In genomic region chr5:42852826-42853225, GRCh38 we compare ENCODE assay signal across 23 cellular contexts. TPM values are rescaled to one million over a fixed set of nuclear protein-coding genes. Genes with fewer than 3 reads are reported as not detected.
"Had no signal": no experiment of that assay in that cellular context is flagged by ENCODE, and none has a peak within 500 bp of the region (broad histone marks: within the 10 kb centered on the region; RNA-seq: fewer than 3 reads in every experiment).

No MANE protein-coding gene starts in this region.

- H3K27ac Mint-ChIP-seq: IgD-negative memory B cell had no signal

- H3K36me3 ChIP-seq: MG63 had no signal

- H3K9me3 ChIP-seq: MG63 had no signal

- DNase-seq: KBM-7; MG63; NCI-H1092 treated with DMSO at 0.1 percent for 48 hours; NCI-H1436; NCI-H187; NCI-H2029; NCI-H2081 treated with DMSO at 0.1 percent for 48 hours; NCI-H2171; NCI-H226; NCI-H446; NCI-H510A; NCI-H524 treated with DMSO at 0.1 percent for 48 hours; NCI-H69; NCI-H774; NK-92 treated with Interleukin-12 subunit alpha and Interleukin-12 subunit beta, amount 100 ng/mL, for 24 hours; PC-3; SHP77 had no signal

- H3K4me3 Mint-ChIP-seq: IgD-negative memory B cell had no signal

- ATAC-seq: Panc1, PC-3, SK-N-SH treated with all-trans-retinoic acid at 6 μM for 48 hours had no signal

- H3K4me3 ChIP-seq: MG63 had no signal

- H3K4me1 Mint-ChIP-seq: IgD-negative memory B cell had no signal

- H3K9me3 Mint-ChIP-seq: IgD-negative memory B cell had no signal

- H3K27me3 Mint-ChIP-seq: IgD-negative memory B cell had no signal

- H3K27ac ChIP-seq: RWPE1 had no signal

- H3K27me3 ChIP-seq: MG63 had no signal

RNA-seq across cellular contexts. Expression of gene SELENOP, which starts 41.1 kb away (rescaled TPM):
- total RNA-seq: HT1080, OCI-LY7 had no signal
